ENCODE assay signal across 19 cellular contexts in genomic region chr9:131101207-131101964, GRCh38.
"Had no signal": no experiment of that assay in that cellular context is flagged by ENCODE, and none has a peak within 500 bp of the region (broad histone marks: within the 10 kb centered on the region; RNA-seq: fewer than 3 reads in every experiment).

No MANE protein-coding gene starts in this region.

- H3K27ac Mint-ChIP-seq: activated naive CD4-positive, alpha-beta T cell treated with anti-CD3 and anti-CD28 coated beads for 36 hours; activated naive CD8-positive, alpha-beta T cell treated with anti-CD3 and anti-CD28 coated beads, Interleukin-2, amount 50 U/mL, for 24 hours; activated T-helper 2 cell treated with anti-CD3 and anti-CD28 coated beads, Interferon-gamma antibody, Interleukin-2, Interleukin-4, amounts not matched to agents 10 μg/mL and 5 μg/mL and 100 μg/mL, durations not matched to agents 14 hours and 24 hours and 36 hours; mesothelial cell of epicardium; neural progenitor cell; stimulated activated effector memory CD8-positive, alpha-beta T cell treated with anti-CD3 and anti-CD28 coated beads, Interleukin-12 subunit alpha, Interleukin-12 subunit beta, amount 100 ng/mL, for 72 hours had no signal

- H3K4me2 ChIP-seq: neural progenitor cell had no signal

- H3K36me3 Mint-ChIP-seq: stimulated activated effector memory CD8-positive, alpha-beta T cell treated with anti-CD3 and anti-CD28 coated beads, Interleukin-12 subunit alpha, Interleukin-12 subunit beta, amount 100 ng/mL, for 72 hours had no signal

- H3K4me3 Mint-ChIP-seq: activated naive CD4-positive, alpha-beta T cell treated with anti-CD3 and anti-CD28 coated beads for 36 hours; activated naive CD8-positive, alpha-beta T cell treated with anti-CD3 and anti-CD28 coated beads, Interleukin-2, amount 50 U/mL, for 24 hours; mesothelial cell of epicardium; neural progenitor cell; stimulated activated effector memory CD8-positive, alpha-beta T cell treated with anti-CD3 and anti-CD28 coated beads, Interleukin-12 subunit alpha, Interleukin-12 subunit beta, amount 100 ng/mL, for 72 hours had no signal

- H3K27me3 ChIP-seq: ascending aorta, breast epithelium, neural progenitor cell, pancreas, vagina had no signal

- H3K4me3 ChIP-seq: ascending aorta, breast epithelium, lower lobe of right lung, neural progenitor cell, pancreas, sigmoid colon, transverse colon, vagina had no signal

- H3K27ac ChIP-seq: ascending aorta, breast epithelium, epithelial cell of prostate, lower lobe of right lung, neural progenitor cell, pancreas, sigmoid colon, transverse colon, vagina had no signal

- H3K36me3 ChIP-seq: ascending aorta, breast epithelium, lower lobe of right lung, neural progenitor cell, pancreas, sigmoid colon, transverse colon, vagina had no signal

- DNase-seq: activated CD4-positive, alpha-beta T cell treated with anti-CD3 and anti-CD28 coated beads, Interleukin-2, amount 50 U/mL, for 4 hours; activated naive CD4-positive, alpha-beta T cell treated with anti-CD3 and anti-CD28 coated beads for 36 hours; activated naive CD8-positive, alpha-beta T cell treated with anti-CD3 and anti-CD28 coated beads, Interleukin-2, amount 50 U/mL, for 24 hours; activated T-cell treated with anti-CD3 and anti-CD28 coated beads, Interleukin-2, amount 50 U/mL, for 1 hour; hypothalamus; lower lobe of right lung; pancreas; sigmoid colon; stimulated activated CD4-positive, alpha-beta T cell treated with anti-CD3 and anti-CD28 coated beads, Interleukin-1b, Interleukin-23, amount 100 ng/mL, for 48 hours; transverse colon had no signal

- H3K9me3 Mint-ChIP-seq: activated naive CD4-positive, alpha-beta T cell treated with anti-CD3 and anti-CD28 coated beads for 36 hours; activated naive CD8-positive, alpha-beta T cell treated with anti-CD3 and anti-CD28 coated beads, Interleukin-2, amount 50 U/mL, for 24 hours; activated T-helper 2 cell treated with anti-CD3 and anti-CD28 coated beads, Interferon-gamma antibody, Interleukin-2, Interleukin-4, amounts not matched to agents 10 μg/mL and 5 μg/mL and 100 μg/mL, durations not matched to agents 14 hours and 24 hours and 36 hours; mesothelial cell of epicardium; neural progenitor cell; stimulated activated effector memory CD8-positive, alpha-beta T cell treated with anti-CD3 and anti-CD28 coated beads, Interleukin-12 subunit alpha, Interleukin-12 subunit beta, amount 100 ng/mL, for 72 hours had no signal

- ATAC-seq: activated CD4-positive, CD25-positive, alpha-beta regulatory T cell treated with anti-CD3 and anti-CD28 coated beads, Interleukin-2, amount 50 U/mL, for 24 hours; activated naive CD8-positive, alpha-beta T cell treated with anti-CD3 and anti-CD28 coated beads, Interleukin-2, amount 50 U/mL, for 24 hours; lower lobe of right lung; pancreas; stimulated activated effector memory CD8-positive, alpha-beta T cell treated with anti-CD3 and anti-CD28 coated beads, Interleukin-12 subunit alpha, Interleukin-12 subunit beta, amount 100 ng/mL, for 72 hours had no signal

- H3K9ac ChIP-seq: neural progenitor cell had no signal

- H3K4me1 ChIP-seq: breast epithelium, pancreas had no signal

- H3K9me3 ChIP-seq: ascending aorta, breast epithelium, lower lobe of right lung, pancreas, sigmoid colon, transverse colon, vagina had no signal

- H2AFZ ChIP-seq: neural progenitor cell had no signal

- FAIRE-seq: pancreas had no signal
